ENCODE assay signal across 33 cellular contexts in the genomic region with DNA sequence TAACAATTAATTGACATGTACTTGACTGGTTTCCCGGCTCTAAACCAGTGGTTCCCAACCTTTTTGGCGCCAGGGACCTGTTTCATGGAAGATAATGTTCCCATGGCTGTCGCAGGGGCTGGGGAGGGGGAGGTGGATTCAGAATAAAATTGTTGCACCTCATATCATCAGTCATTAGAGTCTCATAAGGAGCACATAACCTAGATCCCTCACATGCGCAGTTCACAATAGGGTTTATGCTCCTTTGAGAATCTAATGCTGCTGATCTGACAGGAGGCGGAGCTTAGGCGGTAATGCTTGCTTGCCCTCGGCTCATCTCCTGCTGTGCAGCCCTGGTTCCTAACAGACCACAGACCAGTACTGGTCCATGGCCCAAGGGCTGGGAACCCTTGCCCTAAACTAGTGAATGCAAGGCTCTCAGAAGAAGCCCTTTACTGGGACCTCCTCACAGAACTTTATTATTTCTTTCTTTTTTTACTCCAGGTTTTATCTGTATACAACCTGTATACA.
"Had no signal": no experiment of that assay in that cellular context is flagged by ENCODE, and none has a peak within 500 bp of the region (broad histone marks: within the 10 kb centered on the region; RNA-seq: fewer than 3 reads in every experiment).

No MANE protein-coding gene starts in this region.

- H3K27me3 ChIP-seq: ascending aorta, cardiac muscle cell, SJCRH30 had no signal

- ATAC-seq: activated CD8-positive, alpha-beta memory T cell treated with anti-CD3 and anti-CD28 coated beads, Interleukin-2, amount 10 ng/mL, durations not matched to agents 7 days and 5 days; activated T-cell treated with anti-CD3 and anti-CD28 coated beads, Interleukin-2, amount 50 U/mL, for 72 hours; activated T-helper 17 cell treated with anti-CD3 and anti-CD28 coated beads, Interleukin-2, amount 50 U/mL, for 72 hours; Panc1 had no signal

- H3K36me3 ChIP-seq: SJCRH30 had no signal

- H3K9me3 Mint-ChIP-seq: activated CD4-positive, alpha-beta memory T cell treated with anti-CD3 and anti-CD28 coated beads, Interleukin-2, amount 10 ng/mL, durations not matched to agents 7 days and 5 days; activated naive CD4-positive, alpha-beta T cell treated with anti-CD3 and anti-CD28 coated beads, Interleukin-2, amount 50 U/mL, for 24 hours; activated naive CD8-positive, alpha-beta T cell treated with anti-CD3 and anti-CD28 coated beads, Interleukin-2, amount 10 ng/mL, durations not matched to agents 7 days and 5 days; activated T-cell treated with anti-CD3 and anti-CD28 coated beads, Interleukin-2, amount 50 U/mL, for 72 hours; activated T-helper 17 cell treated with anti-CD3 and anti-CD28 coated beads, Interleukin-2, amount 50 U/mL, for 72 hours; central memory CD8-positive, alpha-beta T cell; T-helper 2 cell treated with Interferon-gamma antibody and Interleukin-4, amounts not matched to agents 5 μg/mL and 100 μg/mL, for 36 hours had no signal

- H3K4me1 ChIP-seq: ascending aorta, SJCRH30 had no signal

- H3K27ac Mint-ChIP-seq: activated CD4-positive, alpha-beta memory T cell treated with anti-CD3 and anti-CD28 coated beads, Interleukin-2, amount 10 ng/mL, durations not matched to agents 7 days and 5 days; activated CD8-positive, alpha-beta memory T cell treated with anti-CD3 and anti-CD28 coated beads, Interleukin-2, amount 10 ng/mL, durations not matched to agents 7 days and 5 days; activated naive CD4-positive, alpha-beta T cell treated with anti-CD3 and anti-CD28 coated beads, Interleukin-2, amount 50 U/mL, for 24 hours; activated naive CD8-positive, alpha-beta T cell treated with anti-CD3 and anti-CD28 coated beads, Interleukin-2, amount 10 ng/mL, durations not matched to agents 7 days and 5 days; activated T-cell treated with anti-CD3 and anti-CD28 coated beads, Interleukin-2, amount 50 U/mL, for 72 hours; activated T-helper 17 cell treated with anti-CD3 and anti-CD28 coated beads, Interleukin-2, amount 50 U/mL, for 72 hours; T-helper 2 cell treated with Interferon-gamma antibody and Interleukin-4, amounts not matched to agents 5 μg/mL and 100 μg/mL, for 36 hours had no signal

- H3K9me3 ChIP-seq: ascending aorta, SJCRH30 had no signal

- H3K4me3 Mint-ChIP-seq: activated CD4-positive, alpha-beta memory T cell treated with anti-CD3 and anti-CD28 coated beads, Interleukin-2, amount 10 ng/mL, durations not matched to agents 7 days and 5 days; activated CD8-positive, alpha-beta memory T cell treated with anti-CD3 and anti-CD28 coated beads, Interleukin-2, amount 10 ng/mL, durations not matched to agents 7 days and 5 days; activated naive CD4-positive, alpha-beta T cell treated with anti-CD3 and anti-CD28 coated beads, Interleukin-2, amount 50 U/mL, for 24 hours; activated naive CD8-positive, alpha-beta T cell treated with anti-CD3 and anti-CD28 coated beads, Interleukin-2, amount 10 ng/mL, durations not matched to agents 7 days and 5 days; activated T-cell treated with anti-CD3 and anti-CD28 coated beads, Interleukin-2, amount 50 U/mL, for 72 hours; activated T-helper 17 cell treated with anti-CD3 and anti-CD28 coated beads, Interleukin-2, amount 50 U/mL, for 72 hours; central memory CD8-positive, alpha-beta T cell; T-helper 2 cell treated with Interferon-gamma antibody and Interleukin-4, amounts not matched to agents 5 μg/mL and 100 μg/mL, for 36 hours had no signal

- H3K4me1 Mint-ChIP-seq: activated CD4-positive, alpha-beta memory T cell treated with anti-CD3 and anti-CD28 coated beads, Interleukin-2, amount 10 ng/mL, durations not matched to agents 7 days and 5 days; activated CD8-positive, alpha-beta memory T cell treated with anti-CD3 and anti-CD28 coated beads, Interleukin-2, amount 10 ng/mL, durations not matched to agents 7 days and 5 days; activated naive CD4-positive, alpha-beta T cell treated with anti-CD3 and anti-CD28 coated beads, Interleukin-2, amount 50 U/mL, for 24 hours; activated naive CD8-positive, alpha-beta T cell treated with anti-CD3 and anti-CD28 coated beads, Interleukin-2, amount 10 ng/mL, durations not matched to agents 7 days and 5 days; activated T-helper 17 cell treated with anti-CD3 and anti-CD28 coated beads, Interleukin-2, amount 50 U/mL, for 72 hours; central memory CD8-positive, alpha-beta T cell had no signal

- H3K36me3 Mint-ChIP-seq: activated CD8-positive, alpha-beta memory T cell treated with anti-CD3 and anti-CD28 coated beads, Interleukin-2, amount 10 ng/mL, durations not matched to agents 7 days and 5 days; activated naive CD4-positive, alpha-beta T cell treated with anti-CD3 and anti-CD28 coated beads, Interleukin-2, amount 50 U/mL, for 24 hours; activated naive CD8-positive, alpha-beta T cell treated with anti-CD3 and anti-CD28 coated beads, Interleukin-2, amount 10 ng/mL, durations not matched to agents 7 days and 5 days had no signal

- H3K27me3 Mint-ChIP-seq: activated naive CD4-positive, alpha-beta T cell treated with anti-CD3 and anti-CD28 coated beads, Interleukin-2, amount 50 U/mL, for 24 hours; activated T-helper 17 cell treated with anti-CD3 and anti-CD28 coated beads, Interleukin-2, amount 50 U/mL, for 72 hours had no signal

- H3K4me3 ChIP-seq: ascending aorta, cardiac muscle cell, SJCRH30, SK-N-MC had no signal

- DNase-seq: activated CD4-positive, alpha-beta memory T cell treated with anti-CD3 and anti-CD28 coated beads, Interleukin-2, amount 10 ng/mL, durations not matched to agents 7 days and 5 days; activated CD4-positive, alpha-beta T cell treated with anti-CD3 and anti-CD28 coated beads for 1 hour; activated CD4-positive, alpha-beta T cell treated with anti-CD3 and anti-CD28 coated beads for 48 hours; activated CD4-positive, CD25-positive, alpha-beta regulatory T cell; activated CD8-positive, alpha-beta memory T cell treated with anti-CD3 and anti-CD28 coated beads for 24 hours; activated CD8-positive, alpha-beta memory T cell treated with anti-CD3 and anti-CD28 coated beads, Interleukin-2, amount 10 ng/mL, durations not matched to agents 7 days and 5 days; activated gamma-delta T cell; activated naive CD4-positive, alpha-beta T cell treated with Interleukin-2 at 50 U/mL for 16 hours; activated naive CD8-positive, alpha-beta T cell treated with anti-CD3 and anti-CD28 coated beads, Interleukin-2, amount 10 ng/mL, durations not matched to agents 7 days and 5 days; activated T-cell treated with anti-CD3 and anti-CD28 coated beads, Interleukin-2, amount 50 U/mL, for 1 hour; activated T-cell treated with anti-CD3 and anti-CD28 coated beads, Interleukin-2, amount 50 U/mL, for 72 hours; amygdala; NCI-H1092 treated with DMSO at 0.1 percent for 48 hours; NCI-H1417; NCI-H146; NCI-H187; NCI-H2029 treated with DMSO at 0.1 percent for 48 hours; NCI-H2107; NCI-H2171; NCI-H446; NCI-H510A treated with DMSO at 0.1 percent for 48 hours; NCI-H526 treated with DMSO at 0.1 percent for 48 hours; NCI-H774; SHP77; SJCRH30 had no signal

- H3K27ac ChIP-seq: ascending aorta, cardiac muscle cell, SJCRH30, SK-N-MC had no signal
